9 cellular contexts compared by ENCODE assay signal in the genomic region with DNA sequence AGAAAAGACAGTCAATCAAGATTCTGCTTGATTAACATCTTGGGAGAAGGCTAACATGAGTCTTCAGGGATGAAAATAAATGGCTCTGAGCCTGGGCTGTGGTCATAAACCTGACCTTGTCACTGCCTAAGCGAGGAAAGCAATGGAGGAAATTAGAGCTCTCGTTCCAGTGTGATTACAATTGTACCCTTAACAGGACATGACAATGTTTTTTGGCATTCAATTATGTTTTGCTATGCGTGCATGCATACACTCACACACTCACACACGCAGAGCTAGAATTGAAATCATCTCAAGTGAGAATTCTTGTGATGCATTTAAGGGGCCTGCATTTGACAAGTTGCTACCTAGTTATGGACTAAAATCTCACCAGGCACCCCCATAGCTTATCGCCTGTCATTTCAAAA. TPM values are rescaled to one million over a fixed set of nuclear protein-coding genes. Genes with fewer than 3 reads are reported as not detected.
DNase-seq lines count a peak whose midpoint lies in the region; ATAC-seq and TF ChIP-seq lines count a peak whose summit lies in the region.
"Had no signal": no experiment of that assay in that cellular context is flagged by ENCODE, and none has a peak within 500 bp of the region (broad histone marks: within the 10 kb centered on the region; RNA-seq: fewer than 3 reads in every experiment).

No MANE protein-coding gene starts in this region.

- H3K36me3 ChIP-seq in mesenchymal stem cell (ENCODE audit: control insufficient read depth in 1 of 2, insufficient read depth in 2 of 2, low read depth in 1 of 2, low read length in 2 of 2) (no peaks in the 10 kb centered on the region), esophagus squamous epithelium (no peaks in the 10 kb centered on the region)

- no peak overlapping the region for H2AK5ac ChIP-seq in mesenchymal stem cell (ENCODE audit: low read length, severe bottlenecking)

- H3K4me1 ChIP-seq in mesenchymal stem cell (ENCODE audit: control insufficient read depth, insufficient read depth, low read depth, low read length), result peaks cover 4% of the 10 kb centered on the region
- H3K4me1 ChIP-seq in esophagus squamous epithelium, result peaks cover 0 to 15% (median 0%) of the 10 kb centered on the region in 3 donors

- peak; percentile 16 for DNase-seq in GM03348 (ENCODE audit: low spot score)
- peak; percentile 44 for DNase-seq in M059J (ENCODE audit: low read depth)
- peak; percentile 18 for DNase-seq in mesenchymal stem cell
- no peak for DNase-seq in activated CD4-positive, alpha-beta T cell treated with anti-CD3 and anti-CD28 coated beads, Interleukin-2, amount 50 U/mL, for 4 hours
- no peak for DNase-seq in activated CD4-positive, alpha-beta T cell treated with anti-CD3 and anti-CD28 coated beads for 4 hours
- no peak for DNase-seq in esophagus squamous epithelium (lab: John Stamatoyannopoulos, UW)
- DNase-seq: NCI-H446 treated with DMSO at 0.1 percent for 48 hours had no signal

- peak overlapping the region in 1 of 2 experiments; percentile 32 for H3K4me3 ChIP-seq in mesenchymal stem cell (ENCODE audit: insufficient read depth in 1 of 2, low read depth in 1 of 2, low read length in 2 of 2)
- peak overlapping the region in 2 of 4 donors; percentile 10 to 24 for H3K4me3 ChIP-seq in esophagus squamous epithelium

- H3K18ac ChIP-seq in mesenchymal stem cell (ENCODE audit: low read depth in 1 of 2, low read length in 2 of 2), result no peak overlapping the region

- no peaks in the 10 kb centered on the region for H3K79me1 ChIP-seq in mesenchymal stem cell (replicated peaks; ENCODE audit: low read length, poor library complexity, severe bottlenecking)

- H2BK120ac ChIP-seq in mesenchymal stem cell (ENCODE audit: low read depth, low read length), result no peak overlapping the region

- ATAC-seq in GM21825 (IDR thresholded peaks at IDR 0.05; ENCODE audit: unreplicated experiment), result peak; percentile 8
- ATAC-seq in HG03571 (IDR thresholded peaks at IDR 0.05; ENCODE audit: unreplicated experiment), result no peak

- no peak overlapping the region for H3K4ac ChIP-seq in mesenchymal stem cell (ENCODE audit: low read depth in 1 of 2, low read length in 2 of 2)

- H3K4me2 ChIP-seq in mesenchymal stem cell (ENCODE audit: low read length, poor library complexity, severe bottlenecking), result peak overlapping the region; percentile 72

- no peak for TF ChIP-seq POLR2A in esophagus squamous epithelium (IDR thresholded peaks at IDR 0.05)

- WGBS in mesenchymal stem cell, result 28% methylated on average over 5 of the region's 5 CpGs
- WGBS in esophagus squamous epithelium, 2 donors, result 25 to 34% methylated on average over 5 of the region's 5 CpGs

- H2BK5ac ChIP-seq in mesenchymal stem cell (ENCODE audit: low read depth, low read length, poor library complexity, severe bottlenecking), result no peak overlapping the region

- H2BK15ac ChIP-seq in mesenchymal stem cell (ENCODE audit: low read depth, poor library complexity, severe bottlenecking), result no peak overlapping the region

- H3K9me3 ChIP-seq in mesenchymal stem cell (ENCODE audit: control insufficient read depth, low read length) (no peaks in the 10 kb centered on the region), esophagus squamous epithelium (no peaks in the 10 kb centered on the region)

- H3K27me3 ChIP-seq in mesenchymal stem cell (ENCODE audit: control insufficient read depth in 1 of 2, insufficient read depth in 1 of 2, low read length in 2 of 2), result no peaks in the 10 kb centered on the region
- peaks cover 0 to 8% (median 0%) of the 10 kb centered on the region in 4 donors for H3K27me3 ChIP-seq in esophagus squamous epithelium

- no peak overlapping the region for H3K14ac ChIP-seq in mesenchymal stem cell (ENCODE audit: low read length in 2 of 2)

- peak overlapping the region; percentile 84 for H3K9ac ChIP-seq in mesenchymal stem cell (ENCODE audit: low read length)

- no peak overlapping the region for H4K91ac ChIP-seq in mesenchymal stem cell (ENCODE audit: low read length)

- no peak overlapping the region for H4K8ac ChIP-seq in mesenchymal stem cell (ENCODE audit: low read length)

- no peak overlapping the region for H2AFZ ChIP-seq in mesenchymal stem cell (ENCODE audit: low read depth, low read length)

- no peak overlapping the region for H2BK12ac ChIP-seq in mesenchymal stem cell (ENCODE audit: low read length in 2 of 2)

- H3K27ac ChIP-seq in mesenchymal stem cell (ENCODE audit: low read length, poor library complexity, severe bottlenecking) (no peak overlapping the region), esophagus squamous epithelium (peak overlapping the region in 1 of 4 donors; percentile 79)

- intact Hi-C loops in esophagus squamous epithelium (cut with DNase I), result no loop called here

- H3K23ac ChIP-seq in mesenchymal stem cell (ENCODE audit: low read length in 2 of 2), result no peak overlapping the region

- no peak for TF ChIP-seq CTCF in esophagus squamous epithelium (IDR thresholded peaks at IDR 0.05)

RNA-seq across cellular contexts. Expression of a gene that starts 24.1 kb away (rescaled TPM):
- not detected in 2 replicates for total RNA-seq in M059J (2014; rRNA removed; shearing (Covaris generic))
- not detected for polyA plus RNA-seq in mesenchymal stem cell (2013, experiment 1 of 2)
- not detected for polyA plus RNA-seq in mesenchymal stem cell (2013, experiment 2 of 2)
- total RNA-seq in esophagus squamous epithelium, result under 1 TPM in 1 of 4 donors, not detected in 3; 0.38 TPM

RNA-seq across cellular contexts. Expression of a gene that starts 34.4 kb away (rescaled TPM):
- not detected in 2 replicates for total RNA-seq in M059J (2014; rRNA removed; shearing (Covaris generic))
- polyA plus RNA-seq in mesenchymal stem cell (2013, experiment 1 of 2), result not detected
- not detected for polyA plus RNA-seq in mesenchymal stem cell (2013, experiment 2 of 2)
- not detected for total RNA-seq in esophagus squamous epithelium

Comparison
In these comparisons a context has a peak if more than half of its experiments do, and no peak if none do; other contexts are left out.
1. DNase-seq: peak in GM03348 (single experiment), M059J (single experiment) and mesenchymal stem cell (single experiment); none in activated CD4-positive, alpha-beta T cell treated with anti-CD3 and anti-CD28 coated beads, Interleukin-2, amount 50 U/mL, for 4 hours (0 of 2), activated CD4-positive, alpha-beta T cell treated with anti-CD3 and anti-CD28 coated beads for 4 hours (0 of 2) and esophagus squamous epithelium (single experiment).